ENCODE assay signal across 8 cellular contexts in genomic region chr11:129992161-129992944, GRCh38. TPM values are rescaled to one million over a fixed set of nuclear protein-coding genes. Genes with fewer than 3 reads are reported as not detected.
DNase-seq lines count a peak whose midpoint lies in the region; ATAC-seq, FAIRE-seq and TF ChIP-seq lines count a peak whose summit lies in the region.

No MANE protein-coding gene starts in this region.

- no peaks in the 10 kb centered on the region for H3K36me3 ChIP-seq in BJ (ENCODE audit: control insufficient read depth, insufficient read depth, low read length)
- peaks cover 3% of the 10 kb centered on the region; the same call in 1 of the 2 replicates for H3K36me3 ChIP-seq in IMR-90 (ENCODE audit: control insufficient read depth, insufficient read depth, low read length)
- H3K36me3 ChIP-seq in K562 (ENCODE audit: control insufficient read depth, insufficient read depth, low read length): peaks cover 3% of the 10 kb centered on the region; the same call in 1 of the 3 replicates
- no peaks in the 10 kb centered on the region for H3K36me3 ChIP-seq in left lung

- TF ChIP-seq POLR2A in IMR-90 (IDR thresholded peaks at IDR 0.05; ENCODE audit: low read depth, low read length): no peak
- no peak for TF ChIP-seq POLR2A in K562 (conservative IDR thresholded peaks at IDR 0.05)

- 0 out of 2 replicates have a peak, but pooled peaks have one; percentile 2 for TF ChIP-seq CTCF in BJ (IDR thresholded peaks at IDR 0.05; ENCODE audit: insufficient read depth, low read depth, low read length)
- TF ChIP-seq CTCF in IMR-90 (conservative IDR thresholded peaks at IDR 0.05; ENCODE audit: low read depth, low read length): no peak
- peak; percentile 66 to 74 (median 73) for TF ChIP-seq CTCF in K562 (IDR thresholded peaks at IDR 0.05 in 2 of 3, conservative IDR thresholded peaks at IDR 0.05 in 1 of 3; ENCODE audit: insufficient read depth in 2 of 3, low read depth in 1 of 3, low read length in 3 of 3)
- no peak for TF ChIP-seq CTCF in left lung (IDR thresholded peaks at IDR 0.05)

- H3K27me3 ChIP-seq in BJ (ENCODE audit: control insufficient read depth, insufficient read depth, low read length) (no peaks in the 10 kb centered on the region), IMR-90 (ENCODE audit: control insufficient read depth, insufficient read depth, low read length) (no peaks in the 10 kb centered on the region), K562 (ENCODE audit: control insufficient read depth in 2 of 2, insufficient read depth in 2 of 2, low read length in 2 of 2) (no peaks in the 10 kb centered on the region), left lung (no peaks in the 10 kb centered on the region)

- H3K27ac ChIP-seq in IMR-90 (ENCODE audit: insufficient read depth, low read length) (no peak overlapping the region), K562 (ENCODE audit: extremely low read depth, low read depth, low read length) (no peak overlapping the region), left lung (no peak overlapping the region)

- no peak overlapping the region for H2BK5ac ChIP-seq in IMR-90 (ENCODE audit: low read depth, low read length, poor library complexity, severe bottlenecking)

- no peak overlapping the region for H3K14ac ChIP-seq in IMR-90 (replicated peaks; ENCODE audit: low read depth, low read length)

- H3K79me2 ChIP-seq in K562 (ENCODE audit: control insufficient read depth, insufficient read depth, low read length): peaks cover 4% of the 10 kb centered on the region; the same call in 2 of the 3 replicates

- H3K9me3 ChIP-seq in IMR-90 (ENCODE audit: control insufficient read depth, insufficient read depth, low read length): no peaks in the 10 kb centered on the region
- 0 out of 2 replicates have a peak, but pooled peaks cover 3% of the 10 kb centered on the region for H3K9me3 ChIP-seq in K562 (replicated peaks; ENCODE audit: control insufficient read depth, insufficient read depth, low read depth, low read length)
- no peaks in the 10 kb centered on the region for H3K9me3 ChIP-seq in left lung

- H4K91ac ChIP-seq in IMR-90 (ENCODE audit: insufficient read depth, low read depth, low read length): no peak overlapping the region

- H3K23ac ChIP-seq in IMR-90 (ENCODE audit: low read depth, low read length): no peak overlapping the region

- peak; percentile 79 for ATAC-seq in GM18907 (IDR thresholded peaks at IDR 0.05; ENCODE audit: unreplicated experiment)
- ATAC-seq in IMR-90 (ENCODE audit: low read depth): no peak
- peak; percentile 98 for ATAC-seq in K562
- peak; percentile 96 for ATAC-seq in left lung

- FAIRE-seq in K562 (lab: Jason Lieb, UNC): peak; percentile 91

- no peak overlapping the region for H4K8ac ChIP-seq in IMR-90 (ENCODE audit: low read depth in 2 of 2, low read length in 2 of 2)

- no TSS peak for BruUV-seq in IMR-90 (replicated peaks; lab: Mats Ljungman, UMichigan)
- BruUV-seq in K562 (replicated peaks; lab: Mats Ljungman, UMichigan): no TSS peak

- no peak overlapping the region for H3K4me2 ChIP-seq in IMR-90 (ENCODE audit: low read depth, low read length)
- H3K4me2 ChIP-seq in K562 (ENCODE audit: insufficient read depth, low read length): no peak overlapping the region

- 8% methylated on average over 2 of the region's 6 CpGs; no CpG with 5 or more reads in 1 of the 2 experiments for WGBS in IMR-90 (ENCODE audit: extremely low coverage in 2 of 2, insufficient read length in 1 of 2), 2 experiments
- 17% methylated on average over 6 of the region's 6 CpGs for WGBS in K562 (ENCODE audit: insufficient coverage, low coverage, missing lambda C conversion rate)

- H2AK9ac ChIP-seq in IMR-90 (replicated peaks; ENCODE audit: low read depth, low read length, poor library complexity): no peak overlapping the region

- TF ChIP-seq RAD21 in IMR-90 (IDR thresholded peaks at IDR 0.05; ENCODE audit: low read length) (no peak), K562 (CRISPR knock-in tag; conservative IDR thresholded peaks at IDR 0.05 in 1 of 2, IDR thresholded peaks at IDR 0.05 in 1 of 2) (peak; percentile 35 to 78)

- no peak overlapping the region for H4K5ac ChIP-seq in IMR-90 (ENCODE audit: low read depth, low read length)

- H2AFZ ChIP-seq in IMR-90 (replicated peaks; ENCODE audit: low read length, poor library complexity) (no peak overlapping the region), K562 (ENCODE audit: low read depth, low read length) (0 out of 2 replicates have a peak overlapping the region, but pooled peaks have one; percentile 36)

- H3K9ac ChIP-seq in IMR-90 (ENCODE audit: low read depth, low read length): no peak overlapping the region
- no peak overlapping the region for H3K9ac ChIP-seq in K562 (ENCODE audit: insufficient read depth in 1 of 2, low read depth in 2 of 2, low read length in 2 of 2)

- no peak for TF ChIP-seq EP300 in K562 (IDR thresholded peaks at IDR 0.05; ENCODE audit: low read length)

- DNase-seq in BJ (ENCODE audit: low read depth): no peak
- DNase-seq in IMR-90: peak; percentile 22
- DNase-seq in RPMI8226: peak; percentile 45
- peak; percentile 46 to 74 (median 65) for DNase-seq in K562 (ENCODE audit: extremely low read depth in 1 of 4, low spot score in 3 of 4)
- no peak for DNase-seq in left lung
- no peak for DNase-seq in middle frontal gyrus (ENCODE audit: extremely low spot score, low spot score)
- no peak for DNase-seq in AG08396 (ENCODE audit: low spot score)

- H2BK120ac ChIP-seq in IMR-90 (ENCODE audit: low read depth, low read length): no peak overlapping the region

- H2BK20ac ChIP-seq in IMR-90 (ENCODE audit: low read depth, low read length): no peak overlapping the region

- H4K20me1 ChIP-seq in IMR-90 (ENCODE audit: insufficient read depth, low read length) (peaks cover 11% of the 10 kb centered on the region), K562 (replicated peaks; ENCODE audit: control insufficient read depth, insufficient read depth, low read length) (no peaks in the 10 kb centered on the region)

- no peak overlapping the region for H2BK15ac ChIP-seq in IMR-90 (ENCODE audit: low read depth, low read length)

- H3K18ac ChIP-seq in IMR-90 (ENCODE audit: low read depth, low read length): no peak overlapping the region

- peaks cover 3% of the 10 kb centered on the region; the same call in 1 of the 2 replicates for H3K4me1 ChIP-seq in IMR-90 (ENCODE audit: control insufficient read depth, insufficient read depth, low read length)
- H3K4me1 ChIP-seq in K562 (replicated peaks in 1 of 2; ENCODE audit: control insufficient read depth in 2 of 2, insufficient read depth in 2 of 2, low read length in 2 of 2): peaks cover 0 to 4% of the 10 kb centered on the region in 2 experiments; a peak in 2 of 5 replicates
- H3K4me1 ChIP-seq in left lung: peaks cover 0 to 21% of the 10 kb centered on the region in 2 donors

- H3K56ac ChIP-seq in IMR-90 (ENCODE audit: extremely low read depth, insufficient read depth, low read length): no peak overlapping the region

- CTCF ChIA-PET in BJ (lab: Yijun Ruan, JAX) (interaction anchor here (1.1 to 1.9 kb wide), 1 partner anchor 140 kb away, joined by 6 to 7 read pairs; no protein-coding TSS in a partner anchor), IMR-90 (lab: Yijun Ruan, JAX) (interaction anchor here (1.2 to 1.5 kb wide), 2 partner anchors 9 to 139 kb away, joined by 7 to 9 read pairs; no protein-coding TSS in a partner anchor), K562 (lab: Yijun Ruan, JAX; ENCODE audit: low intra/inter-chr PET ratio) (interaction anchor here (1.1 to 2.0 kb wide), 2 partner anchors 10 to 140 kb away, joined by 3 to 13 read pairs; partner anchors contain the start of gene PRDM10)

- in situ Hi-C loops in IMR-90 (cut with MboI; ENCODE audit: low sequenced_read_pairs) (no loop called here), K562 (cut with MboI) (no loop called here)

- dilution Hi-C loops in IMR-90 (cut with HindIII; ENCODE audit: low sequenced_read_pairs, unreplicated experiment): no loop called here

- intact Hi-C loops in IMR-90 (cut with micrococcal nuclease) (no loop called here), K562 (cut with micrococcal nuclease) (loop anchor here (1.0 kb wide), 1 partner anchor 140 kb away; no protein-coding TSS in a partner anchor), left lung (cut with DNase I) (no loop called here)

- H3K79me1 ChIP-seq in IMR-90 (ENCODE audit: low read depth in 1 of 2, low read length in 2 of 2): peaks cover 8 to 16% of the 10 kb centered on the region in 2 experiments

- no peak overlapping the region for H3K4ac ChIP-seq in IMR-90 (ENCODE audit: low read depth, low read length)

- H3K4me3 ChIP-seq in BJ (ENCODE audit: low read depth, low read length) (no peak overlapping the region), IMR-90 (ENCODE audit: insufficient read depth, low read depth, low read length) (no peak overlapping the region), K562 (no peak overlapping the region), left lung (no peak overlapping the region)

- H3K9me1 ChIP-seq in IMR-90 (ENCODE audit: insufficient read depth, low read length) (no peaks in the 10 kb centered on the region), K562 (ENCODE audit: control insufficient read depth, insufficient read depth, low read length) (no peaks in the 10 kb centered on the region)

- POLR2A ChIA-PET in BJ (lab: Charles Lee) (no interaction called here), IMR-90 (lab: Charles Lee; ENCODE audit: unreplicated experiment) (interaction anchor here (0.5 kb wide), 1 partner anchor 10 kb away, joined by 19 read pairs; the partner anchor contains the start of gene PRDM10), K562 (lab: Yijun Ruan, JAX) (interaction anchor here (0.6 to 3.0 kb wide), 4 partner anchors 9 to 156 kb away, joined by 3 to 26 read pairs (median 4); partner anchors contain the start of gene PRDM10)

- no peak overlapping the region for H2AK5ac ChIP-seq in IMR-90 (ENCODE audit: low read depth, low read length)

RNA-seq across cellular contexts. Expression of gene PRDM10, which starts 10.3 kb away (rescaled TPM):
- 3.4 and 5.5 TPM in 2 replicates for polyA plus RNA-seq in BJ (2011; rRNA removed)
- 10.4 and 11.5 TPM in 2 replicates for polyA minus RNA-seq in BJ (2011; rRNA and poly(A)+ RNA removed)
- 6.5 and 6.7 TPM in 2 replicates for total RNA-seq in IMR-90 (2012; rRNA removed)
- 3.1 and 4.5 TPM in 2 replicates for polyA plus RNA-seq in IMR-90 (2012; rRNA removed)
- 1.8 TPM in 2 replicates for polyA plus RNA-seq in IMR-90 (2012; cell fraction: cytosol; rRNA removed)
- polyA plus RNA-seq in IMR-90 (2012; cell fraction: nucleus; rRNA removed; ENCODE audit: low replicate concordance): 16.1 and 20.0 TPM in 2 replicates
- total RNA-seq in K562 (2011; cell fraction: chromatin; rRNA removed; ENCODE audit: low replicate concordance): 43.6 and 51.3 TPM in 2 replicates
- 17.5 and 22.8 TPM in 2 replicates for total RNA-seq in K562 (2011; cell fraction: nucleolus; rRNA removed)
- 9.8 and 24.3 TPM in 2 replicates for total RNA-seq in K562 (2011; cell fraction: nucleoplasm; rRNA removed)
- 4.7 and 5.1 TPM in 2 replicates for total RNA-seq in K562 (2014; rRNA removed)
- 4.3 and 4.4 TPM in 2 replicates for total RNA-seq in K562 (2014; rRNA removed; fragmentation: Illumina TruSeq; extraction: Trizol)
- total RNA-seq in K562 (2015; rRNA removed; fragmentation: Illumina TruSeq; extraction: Trizol): 4.9 TPM in 2 replicates
- total RNA-seq in K562 (2021): 8.9 and 9.3 TPM in 2 replicates
- 4.5 and 7.0 TPM in 2 replicates for polyA plus RNA-seq in K562 (2011; rRNA removed)
- polyA plus RNA-seq in K562 (2011; cell fraction: cytosol; rRNA removed): 10.6 and 14.2 TPM in 2 replicates
- 10.6 and 27.2 TPM in 2 replicates for polyA plus RNA-seq in K562 (2011; cell fraction: nucleus; rRNA removed)
- 2.6 and 3.4 TPM in 2 replicates for polyA plus RNA-seq in K562 (2012)
- polyA plus RNA-seq in K562 (2014; fragmentation: Illumina TruSeq; extraction: Trizol): 4.9 and 6.7 TPM in 2 replicates
- polyA plus RNA-seq in K562 (2014; fragmentation: Nextera tagmentation; extraction: Ambion mirVana): under 1 TPM; 0.89 to 0.94 TPM
- 3.1 and 4.2 TPM in 2 replicates for polyA plus RNA-seq in K562 (2014; rRNA removed)
- 14.6 and 17.6 TPM in 2 replicates for polyA minus RNA-seq in K562 (2011; rRNA and poly(A)+ RNA removed)
- 10.1 and 14.1 TPM in 2 replicates for polyA minus RNA-seq in K562 (2011; cell fraction: cytosol; rRNA and poly(A)+ RNA removed)
- polyA minus RNA-seq in K562 (2011; cell fraction: nucleus; rRNA and poly(A)+ RNA removed): 8.3 and 11.3 TPM in 2 replicates
- total RNA-seq in left lung: 10 to 100 TPM in 1 of 2 donors, 1 to 10 TPM in 1; 8.0 to 15.9 TPM

Comparison
In these comparisons a context has a peak if more than half of its experiments do, and no peak if none do; other contexts are left out.
1. DNase-seq: peak in IMR-90 (single experiment), RPMI8226 (single experiment) and K562 (4 of 4); none in BJ (single experiment), left lung (0 of 2), middle frontal gyrus (single experiment) and AG08396 (single experiment).
2. CTCF ChIP-seq: peak in BJ (single experiment) and K562 (3 of 3); none in IMR-90 (single experiment) and left lung (0 of 2).